ENCODE assay signal across 15 cellular contexts in genomic region chr3:13865581-13866405, GRCh38. TPM values are rescaled to one million over a fixed set of nuclear protein-coding genes. Genes with fewer than 3 reads are reported as not detected.
A peak's percentile ranks its signal among the peaks of the same experiment; 100 is the strongest.
DNase-seq lines count a peak whose midpoint lies in the region; ATAC-seq and TF ChIP-seq lines count a peak whose summit lies in the region.
"Had no signal": no experiment of that assay in that cellular context is flagged by ENCODE, and none has a peak within 500 bp of the region (broad histone marks: within the 10 kb centered on the region; RNA-seq: fewer than 3 reads in every experiment).

No MANE protein-coding gene starts in this region.

- H2AFZ ChIP-seq in SK-N-SH (ENCODE audit: low read depth) = no peak overlapping the region

- no peak overlapping the region for H3K4me3 ChIP-seq in SK-N-SH (ENCODE audit: low read depth in 2 of 2, low read length in 1 of 2)
- H3K4me3 ChIP-seq: left lung, testis had no signal

- intact Hi-C loops in CD4-positive, alpha-beta T cell (cut with DNase I, micrococcal nuclease) = loop anchor here in 1 of 2 experiments (1.0 kb wide), 1 partner anchor 15 kb away; the partner anchor contains the start of gene WNT7A

- peaks cover 64% of the 10 kb centered on the region for H3K4me1 Mint-ChIP-seq in CD4-positive, alpha-beta T cell (ENCODE audit: low read depth)
- peaks cover 57% of the 10 kb centered on the region for H3K4me1 Mint-ChIP-seq in activated naive CD4-positive, alpha-beta T cell treated with anti-CD3 and anti-CD28 coated beads, Interleukin-2, amount 10 ng/mL, durations not matched to agents 7 days and 5 days
- peaks cover 30 to 72% (median 53%) of the 10 kb centered on the region in 4 donors for H3K4me1 Mint-ChIP-seq in naive thymus-derived CD8-positive, alpha-beta T cell

- TF ChIP-seq CTCF in CD4-positive, alpha-beta T cell (IDR thresholded peaks at IDR 0.05) = no peak
- no peak for TF ChIP-seq CTCF in SK-N-SH (IDR thresholded peaks at IDR 0.05)

- H3K36me3 ChIP-seq in SK-N-SH (replicated peaks in 1 of 2; ENCODE audit: control insufficient read depth in 1 of 2, insufficient read depth in 2 of 2, low read length in 1 of 2) = no peaks in the 10 kb centered on the region
- H3K36me3 ChIP-seq: left lung had no signal

- TF ChIP-seq EP300 in SK-N-SH (IDR thresholded peaks at IDR 0.05; ENCODE audit: borderline replicate concordance in 1 of 2, low read depth in 1 of 2, low read length in 1 of 2) = no peak

- H3K27ac ChIP-seq in CD4-positive, alpha-beta T cell (ENCODE audit: low read depth, low read length) = peak overlapping the region; percentile 71
- no peak overlapping the region for H3K27ac ChIP-seq in SK-N-SH (ENCODE audit: low read depth in 2 of 2, low read length in 1 of 2)
- H3K27ac ChIP-seq: left lung, testis had no signal

- H3F3A ChIP-seq in SK-N-SH (replicated peaks; ENCODE audit: insufficient read depth) = no peaks in the 10 kb centered on the region

- no peaks in the 10 kb centered on the region for H3K27me3 ChIP-seq in CD4-positive, alpha-beta T cell (ENCODE audit: control insufficient read depth, insufficient read depth, low read length)
- H3K27me3 ChIP-seq in SK-N-SH (ENCODE audit: insufficient read depth) = no peaks in the 10 kb centered on the region
- H3K27me3 ChIP-seq: testis had no signal

- no peaks in the 10 kb centered on the region for H4K20me1 ChIP-seq in SK-N-SH (ENCODE audit: insufficient read depth)

- H3K9ac ChIP-seq in SK-N-SH = no peak overlapping the region

- POLR2A ChIA-PET in CD4-positive, alpha-beta T cell (lab: Charles Lee) = interaction anchor here (0.7 to 4.1 kb wide), 14 partner anchors 8 to 786 kb away, joined by 3 to 59 read pairs (median 5); partner anchors contain the start of genes CCDC174, HDAC11, LSM3 and SLC6A6
- POLR2A ChIA-PET in naive thymus-derived CD8-positive, alpha-beta T cell (lab: Charles Lee) = interaction anchor here (0.7 to 6.5 kb wide), 11 partner anchors 8 to 1024 kb away, joined by 3 to 69 read pairs (median 3); partner anchors contain the start of genes LSM3, RPL32, SLC6A6 and WNT7A
- POLR2A ChIA-PET in SK-N-SH (lab: Yijun Ruan, JAX) = no interaction called here

- no peaks in the 10 kb centered on the region for H3K9me2 ChIP-seq in SK-N-SH

- H3K36me3 Mint-ChIP-seq in CD4-positive, alpha-beta T cell (ENCODE audit: low read depth) = peaks cover 48% of the 10 kb centered on the region
- H3K36me3 Mint-ChIP-seq in activated naive CD4-positive, alpha-beta T cell treated with anti-CD3 and anti-CD28 coated beads, Interleukin-2, amount 10 ng/mL, durations not matched to agents 7 days and 5 days = peaks cover 2% of the 10 kb centered on the region
- H3K36me3 Mint-ChIP-seq in naive thymus-derived CD8-positive, alpha-beta T cell = peaks cover 0 to 2% (median 0%) of the 10 kb centered on the region in 3 donors

- H3K27ac Mint-ChIP-seq in CD4-positive, alpha-beta T cell = peak overlapping the region; percentile 94
- peak overlapping the region; percentile 96 for H3K27ac Mint-ChIP-seq in activated naive CD4-positive, alpha-beta T cell treated with anti-CD3 and anti-CD28 coated beads, Interleukin-2, amount 10 ng/mL, durations not matched to agents 7 days and 5 days
- peak overlapping the region; percentile 81 to 99 (median 95) for H3K27ac Mint-ChIP-seq in naive thymus-derived CD8-positive, alpha-beta T cell
- H3K27ac Mint-ChIP-seq: HFFc6 had no signal

- H3K4me2 ChIP-seq in SK-N-SH = no peak overlapping the region

- TF ChIP-seq RAD21 in SK-N-SH (IDR thresholded peaks at IDR 0.05; ENCODE audit: low read length) = no peak

- H3K9me3 ChIP-seq in CD4-positive, alpha-beta T cell (ENCODE audit: control insufficient read depth, low read length) = no peaks in the 10 kb centered on the region
- H3K9me3 ChIP-seq in SK-N-SH = no peaks in the 10 kb centered on the region
- H3K9me3 ChIP-seq: testis had no signal

- peak; percentile 35 for ATAC-seq in CD4-positive, alpha-beta T cell (ENCODE audit: poor library complexity)
- peak; percentile 43 to 62 for ATAC-seq in naive thymus-derived CD8-positive, alpha-beta T cell
- ATAC-seq in HG03520 (IDR thresholded peaks at IDR 0.05; ENCODE audit: unreplicated experiment) = no peak
- ATAC-seq: left lung, Panc1 had no signal

- H3K9me3 Mint-ChIP-seq in CD4-positive, alpha-beta T cell = no peaks in the 10 kb centered on the region
- H3K9me3 Mint-ChIP-seq in activated naive CD4-positive, alpha-beta T cell treated with anti-CD3 and anti-CD28 coated beads, Interleukin-2, amount 10 ng/mL, durations not matched to agents 7 days and 5 days = peaks cover 4% of the 10 kb centered on the region
- no peaks in the 10 kb centered on the region for H3K9me3 Mint-ChIP-seq in naive thymus-derived CD8-positive, alpha-beta T cell
- H3K9me3 Mint-ChIP-seq: HFFc6 had no signal

- H3K27me3 Mint-ChIP-seq in CD4-positive, alpha-beta T cell = no peaks in the 10 kb centered on the region
- H3K27me3 Mint-ChIP-seq in activated naive CD4-positive, alpha-beta T cell treated with anti-CD3 and anti-CD28 coated beads, Interleukin-2, amount 10 ng/mL, durations not matched to agents 7 days and 5 days = peaks cover 40% of the 10 kb centered on the region
- H3K27me3 Mint-ChIP-seq in naive thymus-derived CD8-positive, alpha-beta T cell = peaks cover 0 to 5% (median 0%) of the 10 kb centered on the region in 5 donors

- CTCF ChIA-PET in CD4-positive, alpha-beta T cell (lab: Charles Lee) = interaction anchor here (3.2 kb wide), 1 partner anchor 15 kb away, joined by 24 read pairs; the partner anchor contains the start of gene WNT7A
- CTCF ChIA-PET in activated naive CD4-positive, alpha-beta T cell treated with anti-CD3 and anti-CD28 coated beads, Interleukin-2, amount 10 ng/mL, durations not matched to agents 7 days and 5 days (lab: Charles Lee) = interaction anchor here (0.7 to 2.1 kb wide), 5 partner anchors 11 to 214 kb away, joined by 3 to 12 read pairs (median 4); partner anchors contain the start of gene WNT7A
- CTCF ChIA-PET in SK-N-SH (lab: Yijun Ruan, JAX) = interaction anchor here (0.9 to 3.8 kb wide), 6 partner anchors 15 to 210 kb away, joined by 3 to 21 read pairs (median 8); partner anchors contain the start of gene WNT7A

- peak overlapping the region; percentile 68 for H3K4me3 Mint-ChIP-seq in CD4-positive, alpha-beta T cell
- H3K4me3 Mint-ChIP-seq in activated naive CD4-positive, alpha-beta T cell treated with anti-CD3 and anti-CD28 coated beads, Interleukin-2, amount 10 ng/mL, durations not matched to agents 7 days and 5 days = peak overlapping the region; percentile 31
- H3K4me3 Mint-ChIP-seq in naive thymus-derived CD8-positive, alpha-beta T cell = peak overlapping the region; percentile 65 to 82 (median 78)
- H3K4me3 Mint-ChIP-seq: HFFc6 had no signal

- peaks cover 0 to 5% of the 10 kb centered on the region in 2 experiments; a peak in 1 of 4 replicates for H3K4me1 ChIP-seq in SK-N-SH (ENCODE audit: control insufficient read depth in 1 of 2, insufficient read depth in 2 of 2, low read depth in 1 of 2, low read length in 1 of 2)
- H3K4me1 ChIP-seq: left lung, testis had no signal

- DNase-seq in CD4-positive, alpha-beta T cell = peak in 3 of 10 experiments; percentile 11 to 16 (median 16)
- DNase-seq in RPMI8226 = peak; percentile 43
- DNase-seq in activated naive CD4-positive, alpha-beta T cell treated with anti-CD3 and anti-CD28 coated beads, Interleukin-2, amount 10 ng/mL, durations not matched to agents 7 days and 5 days = no peak
- peak in 2 of 10 donors; percentile 16 to 33 for DNase-seq in naive thymus-derived CD8-positive, alpha-beta T cell
- DNase-seq in SK-N-SH = no peak
- DNase-seq in DMS114 treated with DMSO at 0.1 percent for 48 hours (lab: John Stamatoyannopoulos, UW; ENCODE audit: unreplicated experiment) = no peak
- DNase-seq: EL, glutamatergic neuron, HFFc6, left lung, NCI-H1694 treated with DMSO at 0.1 percent for 48 hours, testis had no signal

- no peaks in the 10 kb centered on the region for H3K79me2 ChIP-seq in SK-N-SH (ENCODE audit: insufficient read depth)

- 19% methylated on average over 10 of the region's 10 CpGs for WGBS in SK-N-SH (ENCODE audit: low lambda C conversion rate)

TF ChIP-seq in SK-N-SH, 30 proteins besides CTCF, POLR2A, EP300 and RAD21:
- TF ChIP-seq EZH2phosphoT487 (IDR thresholded peaks at IDR 0.05; ENCODE audit: borderline replicate concordance, low read depth) = no peak
- TF ChIP-seq IRF3 (IDR thresholded peaks at IDR 0.05; ENCODE audit: low read depth, low read length) = no peak
TF ChIP-seq in SK-N-SH: peak in this region for 0.

RNA-seq across cellular contexts. Expression of gene WNT7A, which starts 14.1 kb away (rescaled TPM):
- total RNA-seq in CD4-positive, alpha-beta T cell = 10 to 100 TPM; 22.4 to 24.7 TPM
- total RNA-seq in naive thymus-derived CD8-positive, alpha-beta T cell = 1 to 10 TPM; 9.6 TPM
- 1 to 10 TPM in 2 of 3 donors, under 1 TPM in 1; 0.17 to 1.6 (median 1.3) TPM for polyA plus RNA-seq in naive thymus-derived CD8-positive, alpha-beta T cell
- polyA plus RNA-seq in SK-N-SH (2012; rRNA removed) = not detected in 2 replicates
- not detected in 2 replicates for polyA plus RNA-seq in SK-N-SH (2012; cell fraction: cytosol; rRNA removed)
- polyA plus RNA-seq in SK-N-SH (2012; cell fraction: nucleus; rRNA removed) = not detected in 2 replicates
- total RNA-seq: fibroblast of lung, HFFc6 had no signal
- polyA plus RNA-seq: fibroblast of lung had no signal
